Comparison of ENCODE assay signal across 18 cellular contexts in genomic region chr2:106191511-106192016, GRCh38. TPM values are rescaled to one million over a fixed set of nuclear protein-coding genes. Genes with fewer than 3 reads are reported as not detected.
DNase-seq lines count a peak whose midpoint lies in the region; ATAC-seq and TF ChIP-seq lines count a peak whose summit lies in the region.
"Had no signal": no experiment of that assay in that cellular context is flagged by ENCODE, and none has a peak within 500 bp of the region (broad histone marks: within the 10 kb centered on the region; RNA-seq: fewer than 3 reads in every experiment).

No MANE protein-coding gene starts in this region.

- no peak for TF ChIP-seq CTCF in HEK293 (tag by site-specific recombination; IDR thresholded peaks at IDR 0.05)

- H3K36me3 ChIP-seq in HEK293 (ENCODE audit: control insufficient read depth in 2 of 2, insufficient read depth in 1 of 2, low read length in 2 of 2) = peaks cover 0 to 7% of the 10 kb centered on the region in 2 experiments; a peak in 1 of 3 replicates
- H3K36me3 ChIP-seq in naive thymus-derived CD4-positive, alpha-beta T cell (ENCODE audit: control insufficient read depth in 2 of 3, insufficient read depth in 3 of 3, low read length in 3 of 3) = peaks cover 0 to 3% (median 0%) of the 10 kb centered on the region in 3 experiments
- H3K36me3 ChIP-seq: adrenal gland, colonic mucosa, esophagus squamous epithelium, HAP-1 had no signal

- intact Hi-C loops in naive thymus-derived CD4-positive, alpha-beta T cell (cut with micrococcal nuclease) = loop anchor here (5.0 to 10.0 kb wide), 5 partner anchors 47 to 1154 kb away; partner anchors contain the start of genes C2orf49 (in 1 of the 2) and MRPS9 (in 1 of the 2)

- no peak overlapping the region for H3K27ac Mint-ChIP-seq in T-helper 2 cell treated with Interferon-gamma antibody and Interleukin-4, amounts not matched to agents 5 μg/mL and 100 μg/mL, for 36 hours
- H3K27ac Mint-ChIP-seq in activated naive CD8-positive, alpha-beta T cell treated with anti-CD3 and anti-CD28 coated beads, Interleukin-2, amount 50 U/mL, for 24 hours = no peak overlapping the region
- peak overlapping the region in 5 of 9 donors; percentile 2 to 67 (median 37) for H3K27ac Mint-ChIP-seq in naive thymus-derived CD4-positive, alpha-beta T cell
- no peak overlapping the region for H3K27ac Mint-ChIP-seq in stimulated activated memory B cell treated with anti-CD40 and anti-IgM and Interleukin-4, amounts not matched to agents 10 μg/mL and 1 μg/mL and 100 μg/mL, for 72 hours

- DNase-seq in T-helper 2 cell treated with Interferon-gamma antibody and Interleukin-4, amounts not matched to agents 5 μg/mL and 100 μg/mL, for 36 hours (ENCODE audit: low spot score) = no peak
- DNase-seq in T-helper 2 cell (no peak), T1000 (lab: John Stamatoyannopoulos, UW) (no peak)
- DNase-seq in activated naive CD8-positive, alpha-beta T cell treated with anti-CD3 and anti-CD28 coated beads, Interleukin-2, amount 50 U/mL, for 24 hours = no peak
- DNase-seq in naive thymus-derived CD4-positive, alpha-beta T cell = no peak
- DNase-seq: adrenal gland; colonic mucosa; esophagus squamous epithelium; NCI-H1694; NCI-H524 treated with DMSO at 0.1 percent for 48 hours; RPMI8226; stimulated activated naive CD4-positive, alpha-beta T cell treated with Interleukin-2 at 50 U/mL for 16 hours had no signal

- H3K4me3 ChIP-seq in HEK293 (ENCODE audit: low read depth, low read length) = no peak overlapping the region
- H3K4me3 ChIP-seq in naive thymus-derived CD4-positive, alpha-beta T cell (ENCODE audit: low read length) = no peak overlapping the region
- H3K4me3 ChIP-seq: adrenal gland, colonic mucosa, esophagus squamous epithelium, HAP-1 had no signal

- peak overlapping the region; percentile 84 for H3K4me3 Mint-ChIP-seq in T-helper 2 cell treated with Interferon-gamma antibody and Interleukin-4, amounts not matched to agents 5 μg/mL and 100 μg/mL, for 36 hours
- peak overlapping the region; percentile 39 for H3K4me3 Mint-ChIP-seq in activated naive CD8-positive, alpha-beta T cell treated with anti-CD3 and anti-CD28 coated beads, Interleukin-2, amount 50 U/mL, for 24 hours
- peak overlapping the region; percentile 49 to 99 (median 87) for H3K4me3 Mint-ChIP-seq in naive thymus-derived CD4-positive, alpha-beta T cell
- H3K4me3 Mint-ChIP-seq in stimulated activated memory B cell treated with anti-CD40 and anti-IgM and Interleukin-4, amounts not matched to agents 10 μg/mL and 1 μg/mL and 100 μg/mL, for 72 hours = no peak overlapping the region

- H3K27me3 Mint-ChIP-seq in T-helper 2 cell treated with Interferon-gamma antibody and Interleukin-4, amounts not matched to agents 5 μg/mL and 100 μg/mL, for 36 hours (ENCODE audit: low read depth) = peaks cover 2% of the 10 kb centered on the region
- peaks cover 4% of the 10 kb centered on the region for H3K27me3 Mint-ChIP-seq in activated naive CD8-positive, alpha-beta T cell treated with anti-CD3 and anti-CD28 coated beads, Interleukin-2, amount 50 U/mL, for 24 hours
- H3K27me3 Mint-ChIP-seq in naive thymus-derived CD4-positive, alpha-beta T cell = peaks cover 0 to 10% (median 0%) of the 10 kb centered on the region in 5 donors
- no peaks in the 10 kb centered on the region for H3K27me3 Mint-ChIP-seq in stimulated activated memory B cell treated with anti-CD40 and anti-IgM and Interleukin-4, amounts not matched to agents 10 μg/mL and 1 μg/mL and 100 μg/mL, for 72 hours

- POLR2A ChIA-PET in HEK293 (lab: Yijun Ruan, JAX) = no interaction called here
- POLR2A ChIA-PET in naive thymus-derived CD4-positive, alpha-beta T cell (lab: Charles Lee) = interaction anchor here (2.5 kb wide), 1 partner anchor 30 kb away, joined by 20 read pairs; no protein-coding TSS in a partner anchor

- peaks cover 5% of the 10 kb centered on the region; the same call in 1 of the 2 replicates for H3K4me1 ChIP-seq in HEK293 (ENCODE audit: control insufficient read depth, insufficient read depth, low read length)
- peaks cover 17 to 64% of the 10 kb centered on the region in 2 donors for H3K4me1 ChIP-seq in naive thymus-derived CD4-positive, alpha-beta T cell (ENCODE audit: control insufficient read depth in 2 of 2, insufficient read depth in 2 of 2, low read length in 2 of 2)
- H3K4me1 ChIP-seq: colonic mucosa had no signal

- CTCF ChIA-PET in HEK293 (lab: Yijun Ruan, JAX) = no interaction called here
- CTCF ChIA-PET in naive thymus-derived CD4-positive, alpha-beta T cell (lab: Charles Lee) = no interaction called here

- peaks cover 21% of the 10 kb centered on the region for H3K36me3 Mint-ChIP-seq in T-helper 2 cell treated with Interferon-gamma antibody and Interleukin-4, amounts not matched to agents 5 μg/mL and 100 μg/mL, for 36 hours (ENCODE audit: low read depth)
- H3K36me3 Mint-ChIP-seq in activated naive CD8-positive, alpha-beta T cell treated with anti-CD3 and anti-CD28 coated beads, Interleukin-2, amount 50 U/mL, for 24 hours (ENCODE audit: low read depth) = peaks cover 12% of the 10 kb centered on the region
- peaks cover 0 to 20% (median 7%) of the 10 kb centered on the region in 5 donors for H3K36me3 Mint-ChIP-seq in naive thymus-derived CD4-positive, alpha-beta T cell
- H3K36me3 Mint-ChIP-seq in stimulated activated memory B cell treated with anti-CD40 and anti-IgM and Interleukin-4, amounts not matched to agents 10 μg/mL and 1 μg/mL and 100 μg/mL, for 72 hours = peaks cover 27% of the 10 kb centered on the region

- no peaks in the 10 kb centered on the region for H3K27me3 ChIP-seq in naive thymus-derived CD4-positive, alpha-beta T cell (ENCODE audit: control insufficient read depth in 2 of 2, insufficient read depth in 2 of 2, low read length in 2 of 2)
- H3K27me3 ChIP-seq: adrenal gland, colonic mucosa had no signal

- ATAC-seq in activated naive CD8-positive, alpha-beta T cell treated with anti-CD3 and anti-CD28 coated beads, Interleukin-2, amount 50 U/mL, for 24 hours = no peak
- ATAC-seq in naive thymus-derived CD4-positive, alpha-beta T cell = no peak
- no peak for ATAC-seq in HG03095 (IDR thresholded peaks at IDR 0.05; ENCODE audit: unreplicated experiment)
- ATAC-seq in stimulated activated memory B cell treated with anti-CD40 and anti-IgM and Interleukin-4, amounts not matched to agents 10 μg/mL and 1 μg/mL and 100 μg/mL, for 72 hours = no peak
- ATAC-seq: left lobe of liver had no signal

- no peak overlapping the region for H3K27ac ChIP-seq in HEK293 (ENCODE audit: extremely low read depth, low read depth, low read length)
- H3K27ac ChIP-seq in naive thymus-derived CD4-positive, alpha-beta T cell (ENCODE audit: low read depth, low read length) = no peak overlapping the region
- H3K27ac ChIP-seq: 22Rv1, adrenal gland, colonic mucosa, esophagus squamous epithelium had no signal

- H3K9me3 Mint-ChIP-seq in T-helper 2 cell treated with Interferon-gamma antibody and Interleukin-4, amounts not matched to agents 5 μg/mL and 100 μg/mL, for 36 hours = no peaks in the 10 kb centered on the region
- no peaks in the 10 kb centered on the region for H3K9me3 Mint-ChIP-seq in activated naive CD8-positive, alpha-beta T cell treated with anti-CD3 and anti-CD28 coated beads, Interleukin-2, amount 50 U/mL, for 24 hours
- no peaks in the 10 kb centered on the region for H3K9me3 Mint-ChIP-seq in naive thymus-derived CD4-positive, alpha-beta T cell
- no peaks in the 10 kb centered on the region for H3K9me3 Mint-ChIP-seq in stimulated activated memory B cell treated with anti-CD40 and anti-IgM and Interleukin-4, amounts not matched to agents 10 μg/mL and 1 μg/mL and 100 μg/mL, for 72 hours

- no peaks in the 10 kb centered on the region for H3K9me3 ChIP-seq in HEK293 (ENCODE audit: control insufficient read depth, insufficient read depth, low read depth, low read length)
- no peaks in the 10 kb centered on the region for H3K9me3 ChIP-seq in naive thymus-derived CD4-positive, alpha-beta T cell (ENCODE audit: control insufficient read depth in 2 of 3, low read length in 3 of 3)
- H3K9me3 ChIP-seq: adrenal gland, colonic mucosa, esophagus squamous epithelium, HAP-1 had no signal

- peaks cover 45% of the 10 kb centered on the region for H3K4me1 Mint-ChIP-seq in T-helper 2 cell treated with Interferon-gamma antibody and Interleukin-4, amounts not matched to agents 5 μg/mL and 100 μg/mL, for 36 hours (ENCODE audit: low read depth)
- peaks cover 70% of the 10 kb centered on the region for H3K4me1 Mint-ChIP-seq in activated naive CD8-positive, alpha-beta T cell treated with anti-CD3 and anti-CD28 coated beads, Interleukin-2, amount 50 U/mL, for 24 hours
- peaks cover 56 to 78% (median 69%) of the 10 kb centered on the region in 7 donors for H3K4me1 Mint-ChIP-seq in naive thymus-derived CD4-positive, alpha-beta T cell
- peaks cover 54% of the 10 kb centered on the region for H3K4me1 Mint-ChIP-seq in stimulated activated memory B cell treated with anti-CD40 and anti-IgM and Interleukin-4, amounts not matched to agents 10 μg/mL and 1 μg/mL and 100 μg/mL, for 72 hours

TF ChIP-seq in HEK293, 187 proteins besides CTCF, POLR2A, EP300 and RAD21:
- peak; percentile 62 for TF ChIP-seq ZNF623 (tag by site-specific recombination; IDR thresholded peaks at IDR 0.05)
- TF ChIP-seq ZNF600 (tag by site-specific recombination; IDR thresholded peaks at IDR 0.05) = no peak

RNA-seq across cellular contexts. Expression of gene UXS1, which starts 2.5 kb away (rescaled TPM):
- total RNA-seq in naive thymus-derived CD4-positive, alpha-beta T cell = 100 to 1,000 TPM in 2 of 5 experiments, 10 to 100 TPM in 3; 52.3 to 185 (median 93.3) TPM
- polyA plus RNA-seq in naive thymus-derived CD4-positive, alpha-beta T cell = 100 to 1,000 TPM in 1 of 2 donors, 10 to 100 TPM in 1; 74.2 to 108 TPM

Comparison
In these comparisons a context has a peak if more than half of its experiments do, and no peak if none do; other contexts are left out.
1. H3K27ac Mint-ChIP-seq: peak in naive thymus-derived CD4-positive, alpha-beta T cell (5 of 9); none in T-helper 2 cell treated with Interferon-gamma antibody and Interleukin-4, amounts not matched to agents 5 μg/mL and 100 μg/mL, for 36 hours (single experiment), activated naive CD8-positive, alpha-beta T cell treated with anti-CD3 and anti-CD28 coated beads, Interleukin-2, amount 50 U/mL, for 24 hours (single experiment) and stimulated activated memory B cell treated with anti-CD40 and anti-IgM and Interleukin-4, amounts not matched to agents 10 μg/mL and 1 μg/mL and 100 μg/mL, for 72 hours (single experiment).